ENCODE assay signal across 1 cellular context in genomic region chr12:93668919-93669418, GRCh38.
TF ChIP-seq lines count a peak whose summit lies in the region.

No MANE protein-coding gene starts in this region.

TF ChIP-seq in SK-N-SH, 30 proteins besides CTCF, POLR2A, EP300 and RAD21 (continued from another document):
- no peak for TF ChIP-seq REST (IDR thresholded peaks at IDR 0.05; ENCODE audit: low read depth, low read length)
- no peak for TF ChIP-seq EZH2phosphoT487 (IDR thresholded peaks at IDR 0.05; ENCODE audit: borderline replicate concordance, low read depth)
- no peak for TF ChIP-seq ELF1 (IDR thresholded peaks at IDR 0.05)
- no peak for TF ChIP-seq TCF12 (IDR thresholded peaks at IDR 0.05)
- TF ChIP-seq FOXM1 (IDR thresholded peaks at IDR 0.05; ENCODE audit: low read depth), result no peak
- TF ChIP-seq GATA2 (CRISPR knock-in tag; IDR thresholded peaks at IDR 0.05), result no peak
- no peak for TF ChIP-seq IRF3 (IDR thresholded peaks at IDR 0.05; ENCODE audit: low read depth, low read length)
- TF ChIP-seq NFIC (IDR thresholded peaks at IDR 0.05; ENCODE audit: borderline replicate concordance), result no peak
- no peak for TF ChIP-seq NRF1 (IDR thresholded peaks at IDR 0.05; ENCODE audit: low read depth, low read length)
- no peak for TF ChIP-seq TEAD4 (IDR thresholded peaks at IDR 0.05; ENCODE audit: borderline replicate concordance, insufficient read depth)
- no peak for TF ChIP-seq TAF1 (IDR thresholded peaks at IDR 0.05; ENCODE audit: borderline replicate concordance, low read depth, low read length)
- no peak for TF ChIP-seq GABPA (IDR thresholded peaks at IDR 0.05; ENCODE audit: low read depth)
- TF ChIP-seq RCOR1 (IDR thresholded peaks at IDR 0.05; ENCODE audit: low read length), result no peak
- no peak for TF ChIP-seq ZBTB33 (IDR thresholded peaks at IDR 0.05; ENCODE audit: borderline replicate concordance, low read depth)
- TF ChIP-seq SIN3A (IDR thresholded peaks at IDR 0.05; ENCODE audit: borderline replicate concordance, low read depth, low read length), result no peak
- no peak for TF ChIP-seq USF1 (IDR thresholded peaks at IDR 0.05; ENCODE audit: borderline replicate concordance, low read depth)
- no peak for TF ChIP-seq CHD2 (IDR thresholded peaks at IDR 0.05; ENCODE audit: low read length, partially characterized antibody)
TF ChIP-seq in SK-N-SH: peak in this region for 0.
